Comparison of ENCODE assay signal across 8 cellular contexts in genomic region chr2:48420512-48421197, GRCh38. TPM values are rescaled to one million over a fixed set of nuclear protein-coding genes. Genes with fewer than 3 reads are reported as not detected.
A peak's percentile ranks its signal among the peaks of the same experiment; 100 is the strongest.
DNase-seq lines count a peak whose midpoint lies in the region; ATAC-seq and TF ChIP-seq lines count a peak whose summit lies in the region.

No MANE protein-coding gene starts in this region.

- DNase-seq in GM04504 (ENCODE audit: low read depth), result peak; percentile 82
- DNase-seq in NCI-H1092 (lab: John Stamatoyannopoulos, UW), result peak; percentile 66
- peak; percentile 47 for DNase-seq in SK-N-MC (ENCODE audit: low read depth, low spot score)
- DNase-seq in activated naive CD4-positive, alpha-beta T cell treated with anti-CD3 and anti-CD28 coated beads, Interleukin-2, amount 50 U/mL, for 16 hours, result peak; percentile 90
- DNase-seq in germinal center (ENCODE audit: low spot score), result peak; percentile 81
- DNase-seq in ovary, result peak; percentile 71 to 90 (median 88)
- DNase-seq in thoracic aorta (ENCODE audit: low spot score), result peak; percentile 73

- H3K4me1 ChIP-seq in ovary (ENCODE audit: insufficient read depth) (peaks cover 3% of the 10 kb centered on the region), thoracic aorta (ENCODE audit: control insufficient read depth in 1 of 2, low read depth in 2 of 2) (peaks cover 6 to 12% of the 10 kb centered on the region in 2 donors)

- no peak overlapping the region for H3K27ac ChIP-seq in SK-N-MC
- no peak overlapping the region for H3K27ac ChIP-seq in ovary
- H3K27ac ChIP-seq in thoracic aorta, result no peak overlapping the region

- no peak overlapping the region for H3K9ac ChIP-seq in SK-N-MC (ENCODE audit: insufficient read length)

- peak; percentile 82 for ATAC-seq in HG02610 (IDR thresholded peaks at IDR 0.05; ENCODE audit: unreplicated experiment)
- peak; percentile 89 for ATAC-seq in thoracic aorta (ENCODE audit: insufficient number of reproducible peaks, low FRiP score, low read depth)

- peak; percentile 90 to 93 (median 90) for TF ChIP-seq CTCF in ovary (IDR thresholded peaks at IDR 0.05)
- peak; percentile 95 for TF ChIP-seq CTCF in thoracic aorta (IDR thresholded peaks at IDR 0.05)

- 5 to 6% (median 6%) methylated on average over 17 of the region's 17 CpGs for WGBS in ovary, 3 donors

- H3K36me3 ChIP-seq in SK-N-MC (ENCODE audit: insufficient read depth, low read length) (no peaks in the 10 kb centered on the region), ovary (no peaks in the 10 kb centered on the region), thoracic aorta (no peaks in the 10 kb centered on the region)

- intact Hi-C loops in ovary (cut with DNase I), result no loop called here

- H3K4me3 ChIP-seq in SK-N-MC (peak overlapping the region; percentile 44), ovary (no peak overlapping the region), thoracic aorta (peak overlapping the region; percentile 60)

- TF ChIP-seq POLR2A in ovary (IDR thresholded peaks at IDR 0.05), result no peak

- TF ChIP-seq EP300 in ovary (IDR thresholded peaks at IDR 0.05), result no peak

- H3K9me3 ChIP-seq in SK-N-MC (ENCODE audit: low read depth, low read length) (no peaks in the 10 kb centered on the region), ovary (no peaks in the 10 kb centered on the region), thoracic aorta (no peaks in the 10 kb centered on the region)

- H3K27me3 ChIP-seq in ovary (no peaks in the 10 kb centered on the region), thoracic aorta (replicated peaks; ENCODE audit: insufficient read depth) (no peaks in the 10 kb centered on the region)

RNA-seq across cellular contexts. Expression of gene PPP1R21, which starts 19.9 kb away (rescaled TPM):
- 10 to 100 TPM; 24.4 to 37.2 (median 30.6) TPM for total RNA-seq in ovary
- polyA plus RNA-seq in ovary, result 10 to 100 TPM; 22.2 to 31.2 TPM
- total RNA-seq in thoracic aorta, result 10 to 100 TPM; 23.8 to 29.7 TPM
